29 cellular contexts compared by ENCODE assay signal in genomic region chr4:181960384-181960783, GRCh38.
"Had no signal": no experiment of that assay in that cellular context is flagged by ENCODE, and none has a peak within 500 bp of the region (broad histone marks: within the 10 kb centered on the region; RNA-seq: fewer than 3 reads in every experiment).

No MANE protein-coding gene starts in this region.

- H3K4me1 Mint-ChIP-seq: activated CD4-positive, alpha-beta T cell treated with anti-CD3 and anti-CD28 coated beads, Interleukin-2, amount 10 ng/mL, durations not matched to agents 24 days and 14 days; activated T-helper 17 cell treated with anti-CD3 and anti-CD28 coated beads, Interleukin-2, amount 50 U/mL, for 72 hours had no signal

- H3K4me1 ChIP-seq: Peyer's patch had no signal

- H3K4me3 ChIP-seq: Peyer's patch had no signal

- H3K36me3 Mint-ChIP-seq: activated naive CD4-positive, alpha-beta T cell treated with anti-CD3 and anti-CD28 coated beads, Interleukin-2, amount 50 U/mL, for 72 hours had no signal

- H3K4me3 Mint-ChIP-seq: activated CD4-positive, alpha-beta T cell treated with anti-CD3 and anti-CD28 coated beads, Interleukin-2, amount 10 ng/mL, durations not matched to agents 24 days and 14 days; activated CD8-positive, alpha-beta T cell treated with anti-CD3 and anti-CD28 coated beads for 36 hours; activated T-cell treated with anti-CD3 and anti-CD28 coated beads, Interleukin-2, amount 50 U/mL, for 72 hours; activated T-helper 17 cell treated with anti-CD3 and anti-CD28 coated beads, Interleukin-2, amount 50 U/mL, for 72 hours had no signal

- ATAC-seq: activated CD8-positive, alpha-beta T cell treated with anti-CD3 and anti-CD28 coated beads for 36 hours; activated naive CD4-positive, alpha-beta T cell treated with anti-CD3 and anti-CD28 coated beads, Interleukin-2, amount 50 U/mL, for 72 hours; activated T-cell treated with anti-CD3 and anti-CD28 coated beads, Interleukin-2, amount 50 U/mL, for 72 hours; activated T-helper 17 cell treated with anti-CD3 and anti-CD28 coated beads, Interleukin-2, amount 50 U/mL, for 72 hours; PC-3; Right ventricle myocardium inferior had no signal

- H3K27ac ChIP-seq: Peyer's patch had no signal

- DNase-seq: activated CD4-positive, alpha-beta T cell treated with anti-CD3 and anti-CD28 coated beads, Interleukin-2, amount 10 ng/mL, durations not matched to agents 24 days and 14 days; activated CD4-positive, alpha-beta T cell treated with anti-CD3 and anti-CD28 coated beads, Interleukin-2, amount 50 U/mL, for 4 hours; activated CD8-positive, alpha-beta T cell treated with anti-CD3 and anti-CD28 coated beads for 36 hours; activated gamma-delta T cell; activated naive CD4-positive, alpha-beta T cell treated with Interleukin-2 at 50 U/mL for 16 hours; activated T-cell treated with anti-CD3 and anti-CD28 coated beads, Interleukin-2, amount 50 U/mL, for 1 hour; activated T-cell treated with anti-CD3 and anti-CD28 coated beads, Interleukin-2, amount 50 U/mL, for 72 hours; aorta; Kasumi-1; MM.1S; MV-4-11; NCI-H1092; NCI-H1436 treated with DMSO at 0.1 percent for 48 hours; NCI-H187; NCI-H2029 treated with DMSO at 0.1 percent for 48 hours; NCI-H2107; NCI-H2171; NCI-H510A; NCI-H526; NCI-H748 treated with DMSO at 0.1 percent for 48 hours; NK-92 treated with Interleukin-12 subunit alpha and Interleukin-12 subunit beta, amount 100 ng/mL, for 24 hours; PC-3; Peyer's patch; RPMI8226; SIG-M5; T1000 had no signal

- H3K9me3 ChIP-seq: Peyer's patch had no signal

- H3K36me3 ChIP-seq: Peyer's patch had no signal

- H3K9me3 Mint-ChIP-seq: activated CD4-positive, alpha-beta T cell treated with anti-CD3 and anti-CD28 coated beads, Interleukin-2, amount 10 ng/mL, durations not matched to agents 24 days and 14 days; activated CD8-positive, alpha-beta T cell treated with anti-CD3 and anti-CD28 coated beads for 36 hours had no signal

- H3K27me3 ChIP-seq: Peyer's patch had no signal

- H3K27ac Mint-ChIP-seq: activated CD4-positive, alpha-beta T cell treated with anti-CD3 and anti-CD28 coated beads, Interleukin-2, amount 10 ng/mL, durations not matched to agents 24 days and 14 days; activated CD8-positive, alpha-beta T cell treated with anti-CD3 and anti-CD28 coated beads for 36 hours; activated naive CD4-positive, alpha-beta T cell treated with anti-CD3 and anti-CD28 coated beads, Interleukin-2, amount 50 U/mL, for 72 hours; activated T-cell treated with anti-CD3 and anti-CD28 coated beads, Interleukin-2, amount 50 U/mL, for 72 hours; activated T-helper 17 cell treated with anti-CD3 and anti-CD28 coated beads, Interleukin-2, amount 50 U/mL, for 72 hours had no signal

- H3K27me3 Mint-ChIP-seq: activated CD4-positive, alpha-beta T cell treated with anti-CD3 and anti-CD28 coated beads, Interleukin-2, amount 10 ng/mL, durations not matched to agents 24 days and 14 days; activated CD8-positive, alpha-beta T cell treated with anti-CD3 and anti-CD28 coated beads for 36 hours; activated T-helper 17 cell treated with anti-CD3 and anti-CD28 coated beads, Interleukin-2, amount 50 U/mL, for 72 hours had no signal
